Comparison of ENCODE assay signal across 1 cellular context in the genomic region with DNA sequence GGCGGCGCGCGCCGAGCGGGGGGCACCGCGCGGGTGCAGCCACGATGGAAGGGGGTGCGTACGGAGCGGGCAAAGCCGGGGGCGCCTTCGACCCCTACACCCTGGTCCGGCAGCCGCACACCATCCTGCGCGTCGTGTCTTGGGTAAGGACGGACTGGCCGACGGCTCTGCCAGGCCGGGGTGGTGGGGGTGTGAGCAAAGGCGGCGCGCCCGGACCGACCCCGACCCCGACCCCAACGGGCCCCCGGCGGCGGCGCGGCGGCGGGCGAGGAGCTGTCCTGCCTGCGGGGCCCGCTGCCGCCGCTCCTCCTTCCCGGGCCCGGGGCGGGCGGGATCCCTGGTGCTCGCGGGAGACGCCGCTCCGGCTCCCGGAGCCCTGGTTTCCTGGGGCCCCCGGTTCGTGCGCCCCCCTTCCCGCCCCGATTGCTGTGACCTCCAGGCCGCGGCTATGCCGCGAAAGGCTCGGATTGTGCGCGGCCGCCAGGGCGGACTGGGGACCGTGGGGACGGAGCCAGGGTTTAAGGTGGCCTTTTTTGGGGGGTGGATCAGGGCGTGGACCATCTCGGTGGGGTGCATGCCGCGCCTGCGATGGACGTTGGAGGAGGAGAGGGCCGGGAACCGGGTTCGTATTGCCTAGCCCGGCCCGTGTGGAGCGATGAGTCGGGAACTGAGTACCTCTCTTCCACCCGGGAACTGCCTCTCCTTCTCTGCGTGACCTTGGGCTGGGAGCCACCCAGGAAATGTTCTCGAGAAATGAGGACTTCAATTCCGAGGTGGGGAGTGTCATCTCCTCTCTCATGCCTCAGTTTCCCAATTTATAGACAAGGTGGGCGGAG.
TF ChIP-seq lines count a peak whose summit lies in the region.

A gene with protein sequence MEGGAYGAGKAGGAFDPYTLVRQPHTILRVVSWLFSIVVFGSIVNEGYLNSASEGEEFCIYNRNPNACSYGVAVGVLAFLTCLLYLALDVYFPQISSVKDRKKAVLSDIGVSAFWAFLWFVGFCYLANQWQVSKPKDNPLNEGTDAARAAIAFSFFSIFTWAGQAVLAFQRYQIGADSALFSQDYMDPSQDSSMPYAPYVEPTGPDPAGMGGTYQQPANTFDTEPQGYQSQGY (plus strand): TSS at position 25 of the 836 bp plus-strand sequence. CDS start 20 bp downstream, at position 45.

TF ChIP-seq in SK-N-SH, 30 proteins besides CTCF, POLR2A, EP300 and RAD21 (continued from another document):
- TF ChIP-seq, protein P1, sequence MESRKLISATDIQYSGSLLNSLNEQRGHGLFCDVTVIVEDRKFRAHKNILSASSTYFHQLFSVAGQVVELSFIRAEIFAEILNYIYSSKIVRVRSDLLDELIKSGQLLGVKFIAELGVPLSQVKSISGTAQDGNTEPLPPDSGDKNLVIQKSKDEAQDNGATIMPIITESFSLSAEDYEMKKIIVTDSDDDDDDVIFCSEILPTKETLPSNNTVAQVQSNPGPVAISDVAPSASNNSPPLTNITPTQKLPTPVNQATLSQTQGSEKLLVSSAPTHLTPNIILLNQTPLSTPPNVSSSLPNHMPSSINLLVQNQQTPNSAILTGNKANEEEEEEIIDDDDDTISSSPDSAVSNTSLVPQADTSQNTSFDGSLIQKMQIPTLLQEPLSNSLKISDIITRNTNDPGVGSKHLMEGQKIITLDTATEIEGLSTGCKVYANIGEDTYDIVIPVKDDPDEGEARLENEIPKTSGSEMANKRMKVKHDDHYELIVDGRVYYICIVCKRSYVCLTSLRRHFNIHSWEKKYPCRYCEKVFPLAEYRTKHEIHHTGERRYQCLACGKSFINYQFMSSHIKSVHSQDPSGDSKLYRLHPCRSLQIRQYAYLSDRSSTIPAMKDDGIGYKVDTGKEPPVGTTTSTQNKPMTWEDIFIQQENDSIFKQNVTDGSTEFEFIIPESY (IDR thresholded peaks at IDR 0.05; ENCODE audit: borderline replicate concordance, low read depth): no peak
- no peak for TF ChIP-seq JUND (IDR thresholded peaks at IDR 0.05)
- no peak for TF ChIP-seq ELF1 (IDR thresholded peaks at IDR 0.05)
- TF ChIP-seq RFX5 (IDR thresholded peaks at IDR 0.05; ENCODE audit: low read length): no peak
- TF ChIP-seq RXRA (IDR thresholded peaks at IDR 0.05; ENCODE audit: borderline replicate concordance, low read depth): no peak
- TF ChIP-seq, protein P2, sequence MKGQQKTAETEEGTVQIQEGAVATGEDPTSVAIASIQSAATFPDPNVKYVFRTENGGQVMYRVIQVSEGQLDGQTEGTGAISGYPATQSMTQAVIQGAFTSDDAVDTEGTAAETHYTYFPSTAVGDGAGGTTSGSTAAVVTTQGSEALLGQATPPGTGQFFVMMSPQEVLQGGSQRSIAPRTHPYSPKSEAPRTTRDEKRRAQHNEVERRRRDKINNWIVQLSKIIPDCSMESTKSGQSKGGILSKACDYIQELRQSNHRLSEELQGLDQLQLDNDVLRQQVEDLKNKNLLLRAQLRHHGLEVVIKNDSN (IDR thresholded peaks at IDR 0.05; ENCODE audit: borderline replicate concordance, low read depth): no peak
